ENCODE assay signal across 8 cellular contexts in the genomic region with DNA sequence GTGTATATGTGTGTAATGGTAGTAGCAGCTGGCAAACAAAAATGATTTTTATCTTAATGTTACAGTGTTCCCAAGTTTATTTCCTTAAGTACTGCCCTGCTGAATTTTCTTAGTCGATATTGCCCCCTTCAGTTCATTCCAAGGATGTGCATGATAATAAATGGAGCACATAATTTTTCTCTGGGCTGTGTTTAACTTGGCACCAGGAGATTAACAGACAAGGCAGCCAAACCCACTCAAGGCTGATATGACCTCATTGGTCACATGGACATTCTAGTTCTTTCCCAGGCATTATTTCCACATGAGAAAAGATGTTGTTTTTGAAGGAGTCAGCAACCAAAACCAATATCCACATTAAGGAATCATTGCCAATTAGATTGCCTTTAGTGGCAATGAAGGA.
DNase-seq lines count a peak whose midpoint lies in the region; ATAC-seq and TF ChIP-seq lines count a peak whose summit lies in the region.

No MANE protein-coding gene starts in this region.

- peak; percentile 19 for DNase-seq in BJ (ENCODE audit: low read depth)
- peak; percentile 28 for DNase-seq in NCI-H82 treated with DMSO at 0.1 percent for 48 hours (lab: John Stamatoyannopoulos, UW; ENCODE audit: unreplicated experiment)
- DNase-seq in mammary epithelial cell, result peak; percentile 44
- DNase-seq in kidney tubule cell (ENCODE audit: low spot score), result peak; percentile 84
- peak in 1 of 2 donors; percentile 34 for DNase-seq in upper lobe of left lung
- no peak for DNase-seq in UCSD-AML1 (lab: John Stamatoyannopoulos, UW; ENCODE audit: unreplicated experiment)

- no peaks in the 10 kb centered on the region for H3K9me3 ChIP-seq in mammary epithelial cell (replicated peaks; ENCODE audit: insufficient read depth, low read length)
- no peaks in the 10 kb centered on the region for H3K9me3 ChIP-seq in upper lobe of left lung

- CTCF ChIA-PET in BJ (lab: Yijun Ruan, JAX) (interaction anchor here (0.8 to 1.5 kb wide), 4 partner anchors 9 to 23 kb away, joined by 3 to 5 read pairs (median 4); no protein-coding TSS in a partner anchor), mammary epithelial cell (lab: Charles Lee; ENCODE audit: low non-redundant PET) (no interaction called here)

- 0% methylated on average over 1 of the region's 1 CpG for WGBS in mammary epithelial cell (ENCODE audit: low coverage, missing lambda C conversion rate)
- 0% methylated on average over 1 of the region's 1 CpG for WGBS in upper lobe of left lung, 2 donors

- TF ChIP-seq CTCF in BJ (IDR thresholded peaks at IDR 0.05; ENCODE audit: insufficient read depth, low read depth, low read length) (peak; percentile 52), mammary epithelial cell (conservative IDR thresholded peaks at IDR 0.05 in 1 of 2, IDR thresholded peaks at IDR 0.05 in 1 of 2; ENCODE audit: extremely low read depth in 1 of 2, insufficient read depth in 1 of 2, low read depth in 1 of 2, low read length in 2 of 2) (peak; percentile 57 to 71), upper lobe of left lung (IDR thresholded peaks at IDR 0.05) (peak in 4 of 6 experiments; percentile 24 to 61 (median 54))

- no peak overlapping the region for H3K4me2 ChIP-seq in mammary epithelial cell (ENCODE audit: insufficient read depth, low read depth, low read length)

- no peak overlapping the region for H2AFZ ChIP-seq in mammary epithelial cell (ENCODE audit: low read depth, low read length)

- BruUV-seq in mammary epithelial cell (replicated peaks; lab: Mats Ljungman, UMichigan), result no TSS peak

- dilution Hi-C loops in mammary epithelial cell (cut with HindIII; ENCODE audit: low sequenced_read_pairs), result no loop called here

- POLR2A ChIA-PET in BJ (lab: Charles Lee), result no interaction called here

- intact Hi-C loops in mammary epithelial cell (cut with micrococcal nuclease), result loop anchor here (2.0 kb wide), 1 partner anchor 113 kb away; no protein-coding TSS in a partner anchor

- H3K4me3 ChIP-seq in BJ (ENCODE audit: low read depth, low read length) (no peak overlapping the region), mammary epithelial cell (replicated peaks in 1 of 3; ENCODE audit: insufficient read depth in 1 of 3, low read depth in 2 of 3, low read length in 3 of 3) (no peak overlapping the region), upper lobe of left lung (no peak overlapping the region)

- no peak for TF ChIP-seq POLR2A in upper lobe of left lung (IDR thresholded peaks at IDR 0.05)

- H3K9ac ChIP-seq in mammary epithelial cell (ENCODE audit: insufficient read depth, low read length), result no peak overlapping the region

- TF ChIP-seq EP300 in upper lobe of left lung (IDR thresholded peaks at IDR 0.05), result no peak

- in situ Hi-C loops in mammary epithelial cell (cut with MboI; ENCODE audit: low sequenced_read_pairs in 2 of 2), result no loop called here

- H3K4me1 ChIP-seq in mammary epithelial cell (ENCODE audit: insufficient read depth, low read length) (no peaks in the 10 kb centered on the region), upper lobe of left lung (no peaks in the 10 kb centered on the region)

- no peaks in the 10 kb centered on the region for H4K20me1 ChIP-seq in mammary epithelial cell (ENCODE audit: insufficient read depth, low read length)

- H3K36me3 ChIP-seq in BJ (ENCODE audit: control insufficient read depth, insufficient read depth, low read length), result no peaks in the 10 kb centered on the region
- no peaks in the 10 kb centered on the region for H3K36me3 ChIP-seq in mammary epithelial cell (ENCODE audit: insufficient read depth, low read length)
- H3K36me3 ChIP-seq in upper lobe of left lung, result no peaks in the 10 kb centered on the region

- H3K27ac ChIP-seq in mammary epithelial cell (ENCODE audit: insufficient read depth, low read depth, low read length) (no peak overlapping the region), upper lobe of left lung (no peak overlapping the region)

- no peaks in the 10 kb centered on the region for H3K27me3 ChIP-seq in BJ (ENCODE audit: control insufficient read depth, insufficient read depth, low read length)
- H3K27me3 ChIP-seq in mammary epithelial cell (ENCODE audit: insufficient read depth, low read length), result peaks cover 2% of the 10 kb centered on the region
- H3K27me3 ChIP-seq in upper lobe of left lung, result no peaks in the 10 kb centered on the region

- ATAC-seq in GM18907 (IDR thresholded peaks at IDR 0.05; ENCODE audit: unreplicated experiment), result peak; percentile 82
- peak; percentile 80 for ATAC-seq in HG03520 (IDR thresholded peaks at IDR 0.05; ENCODE audit: unreplicated experiment)
- peak; percentile 78 to 93 for ATAC-seq in upper lobe of left lung (ENCODE audit: low FRiP score in 2 of 2)

- H3K79me2 ChIP-seq in mammary epithelial cell (ENCODE audit: insufficient read depth, low read length), result no peaks in the 10 kb centered on the region
